In genomic region chr1:245332085-245332484, GRCh38 we compare ENCODE assay signal across 17 cellular contexts.
DNase-seq lines count a peak whose midpoint lies in the region; ATAC-seq and TF ChIP-seq lines count a peak whose summit lies in the region.
"Had no signal": no experiment of that assay in that cellular context is flagged by ENCODE, and none has a peak within 500 bp of the region (broad histone marks: within the 10 kb centered on the region; RNA-seq: fewer than 3 reads in every experiment).

No MANE protein-coding gene starts in this region.

- intact Hi-C loops in activated CD8-positive, alpha-beta T cell treated with anti-CD3 and anti-CD28 coated beads for 36 hours (cut with micrococcal nuclease) = no loop called here

- H3K4me3 Mint-ChIP-seq in activated CD8-positive, alpha-beta T cell treated with anti-CD3 and anti-CD28 coated beads for 36 hours = no peak overlapping the region
- H3K4me3 Mint-ChIP-seq in activated naive CD8-positive, alpha-beta T cell treated with anti-CD3 and anti-CD28 coated beads, Interleukin-2, amount 10 ng/mL, durations not matched to agents 7 days and 5 days = peak overlapping the region; percentile 12
- H3K4me3 Mint-ChIP-seq in stimulated activated naive CD8-positive, alpha-beta T cell treated with anti-CD3 and anti-CD28 coated beads, Interleukin-15, Interleukin-2, amounts not matched to agents 100 ng/mL and 50 ng/mL, for 24 hours = no peak overlapping the region

- H3K9me3 Mint-ChIP-seq in activated naive CD4-positive, alpha-beta T cell treated with anti-CD3 and anti-CD28 coated beads, Interleukin-2, amount 50 U/mL, for 72 hours = peaks cover 0 to 4% of the 10 kb centered on the region in 2 donors
- H3K9me3 Mint-ChIP-seq in activated CD8-positive, alpha-beta T cell treated with anti-CD3 and anti-CD28 coated beads for 36 hours = peaks cover 7% of the 10 kb centered on the region
- H3K9me3 Mint-ChIP-seq in activated naive CD8-positive, alpha-beta T cell treated with anti-CD3 and anti-CD28 coated beads, Interleukin-2, amount 10 ng/mL, durations not matched to agents 7 days and 5 days = no peaks in the 10 kb centered on the region
- no peaks in the 10 kb centered on the region for H3K9me3 Mint-ChIP-seq in stimulated activated naive CD8-positive, alpha-beta T cell treated with anti-CD3 and anti-CD28 coated beads, Interleukin-15, Interleukin-2, amounts not matched to agents 100 ng/mL and 50 ng/mL, for 24 hours

- peak; percentile 46 to 72 for ATAC-seq in activated naive CD4-positive, alpha-beta T cell treated with anti-CD3 and anti-CD28 coated beads, Interleukin-2, amount 50 U/mL, for 72 hours
- peak; percentile 52 for ATAC-seq in activated CD8-positive, alpha-beta T cell treated with anti-CD3 and anti-CD28 coated beads for 36 hours
- ATAC-seq in activated naive CD8-positive, alpha-beta T cell treated with anti-CD3 and anti-CD28 coated beads, Interleukin-2, amount 10 ng/mL, durations not matched to agents 7 days and 5 days (ENCODE audit: low read depth) = no peak
- no peak for ATAC-seq in GM18873 (IDR thresholded peaks at IDR 0.05; ENCODE audit: low FRiP score, unreplicated experiment)
- ATAC-seq: Panc1 had no signal

- peaks cover 30% of the 10 kb centered on the region for H3K4me1 Mint-ChIP-seq in activated CD8-positive, alpha-beta T cell treated with anti-CD3 and anti-CD28 coated beads for 36 hours (ENCODE audit: low read depth)
- peaks cover 23% of the 10 kb centered on the region for H3K4me1 Mint-ChIP-seq in activated naive CD8-positive, alpha-beta T cell treated with anti-CD3 and anti-CD28 coated beads, Interleukin-2, amount 10 ng/mL, durations not matched to agents 7 days and 5 days
- peaks cover 26% of the 10 kb centered on the region for H3K4me1 Mint-ChIP-seq in stimulated activated naive CD8-positive, alpha-beta T cell treated with anti-CD3 and anti-CD28 coated beads, Interleukin-15, Interleukin-2, amounts not matched to agents 100 ng/mL and 50 ng/mL, for 24 hours (ENCODE audit: low read depth)

- no peak for TF ChIP-seq CTCF in activated CD8-positive, alpha-beta T cell treated with anti-CD3 and anti-CD28 coated beads for 36 hours (IDR thresholded peaks at IDR 0.05)

- DNase-seq in activated naive CD4-positive, alpha-beta T cell treated with anti-CD3 and anti-CD28 coated beads, Interleukin-2, amount 50 U/mL, for 72 hours (ENCODE audit: low spot score in 2 of 2) = no peak
- no peak for DNase-seq in activated naive CD4-positive, alpha-beta T cell (lab: John Stamatoyannopoulos, UW)
- DNase-seq in activated CD8-positive, alpha-beta T cell treated with anti-CD3 and anti-CD28 coated beads for 36 hours = peak; percentile 47
- no peak for DNase-seq in activated naive CD8-positive, alpha-beta T cell treated with anti-CD3 and anti-CD28 coated beads, Interleukin-2, amount 10 ng/mL, durations not matched to agents 7 days and 5 days
- no peak for DNase-seq in kidney glomerular epithelial cell (lab: John Stamatoyannopoulos, UW)
- DNase-seq: BE2C, DMS79, H7, NCI-H1105 treated with DMSO at 0.1 percent for 48 hours, NCI-H2081, NCI-H2171, NCI-H345, NCI-H524, NCI-H82 had no signal

- POLR2A ChIA-PET in activated CD8-positive, alpha-beta T cell treated with anti-CD3 and anti-CD28 coated beads for 36 hours (lab: Charles Lee) = interaction anchor here (1.0 kb wide), 1 partner anchor 22 kb away, joined by 3 read pairs; no protein-coding TSS in a partner anchor
- POLR2A ChIA-PET in activated naive CD8-positive, alpha-beta T cell treated with anti-CD3 and anti-CD28 coated beads, Interleukin-2, amount 10 ng/mL, durations not matched to agents 7 days and 5 days (lab: Charles Lee) = no interaction called here

- H3K36me3 Mint-ChIP-seq in activated naive CD4-positive, alpha-beta T cell treated with anti-CD3 and anti-CD28 coated beads, Interleukin-2, amount 50 U/mL, for 72 hours = peaks cover 0 to 7% of the 10 kb centered on the region in 2 donors
- H3K36me3 Mint-ChIP-seq in activated CD8-positive, alpha-beta T cell treated with anti-CD3 and anti-CD28 coated beads for 36 hours (ENCODE audit: low read depth) = peaks cover 5% of the 10 kb centered on the region
- H3K36me3 Mint-ChIP-seq in activated naive CD8-positive, alpha-beta T cell treated with anti-CD3 and anti-CD28 coated beads, Interleukin-2, amount 10 ng/mL, durations not matched to agents 7 days and 5 days = peaks cover 4% of the 10 kb centered on the region
- no peaks in the 10 kb centered on the region for H3K36me3 Mint-ChIP-seq in stimulated activated naive CD8-positive, alpha-beta T cell treated with anti-CD3 and anti-CD28 coated beads, Interleukin-15, Interleukin-2, amounts not matched to agents 100 ng/mL and 50 ng/mL, for 24 hours (ENCODE audit: low read depth)

- CTCF ChIA-PET in activated CD8-positive, alpha-beta T cell treated with anti-CD3 and anti-CD28 coated beads for 36 hours (lab: Charles Lee) = no interaction called here

- H3K27ac Mint-ChIP-seq in activated naive CD4-positive, alpha-beta T cell treated with anti-CD3 and anti-CD28 coated beads, Interleukin-2, amount 50 U/mL, for 72 hours = no peak overlapping the region
- peak overlapping the region; percentile 70 for H3K27ac Mint-ChIP-seq in activated CD8-positive, alpha-beta T cell treated with anti-CD3 and anti-CD28 coated beads for 36 hours
- H3K27ac Mint-ChIP-seq in activated naive CD8-positive, alpha-beta T cell treated with anti-CD3 and anti-CD28 coated beads, Interleukin-2, amount 10 ng/mL, durations not matched to agents 7 days and 5 days = no peak overlapping the region
- peak overlapping the region; percentile 42 for H3K27ac Mint-ChIP-seq in stimulated activated naive CD8-positive, alpha-beta T cell treated with anti-CD3 and anti-CD28 coated beads, Interleukin-15, Interleukin-2, amounts not matched to agents 100 ng/mL and 50 ng/mL, for 24 hours

- peaks cover 9% of the 10 kb centered on the region for H3K27me3 Mint-ChIP-seq in activated CD8-positive, alpha-beta T cell treated with anti-CD3 and anti-CD28 coated beads for 36 hours
- peaks cover 5% of the 10 kb centered on the region for H3K27me3 Mint-ChIP-seq in activated naive CD8-positive, alpha-beta T cell treated with anti-CD3 and anti-CD28 coated beads, Interleukin-2, amount 10 ng/mL, durations not matched to agents 7 days and 5 days
- peaks cover 30% of the 10 kb centered on the region for H3K27me3 Mint-ChIP-seq in stimulated activated naive CD8-positive, alpha-beta T cell treated with anti-CD3 and anti-CD28 coated beads, Interleukin-15, Interleukin-2, amounts not matched to agents 100 ng/mL and 50 ng/mL, for 24 hours

Comparison
In these comparisons a context has a peak if more than half of its experiments do, and no peak if none do; other contexts are left out.
1. ATAC-seq: peak in activated naive CD4-positive, alpha-beta T cell treated with anti-CD3 and anti-CD28 coated beads, Interleukin-2, amount 50 U/mL, for 72 hours (2 of 2) and activated CD8-positive, alpha-beta T cell treated with anti-CD3 and anti-CD28 coated beads for 36 hours (single experiment); none in activated naive CD8-positive, alpha-beta T cell treated with anti-CD3 and anti-CD28 coated beads, Interleukin-2, amount 10 ng/mL, durations not matched to agents 7 days and 5 days (single experiment) and GM18873 (single experiment).
2. H3K27ac Mint-ChIP-seq: peak in activated CD8-positive, alpha-beta T cell treated with anti-CD3 and anti-CD28 coated beads for 36 hours (single experiment) and stimulated activated naive CD8-positive, alpha-beta T cell treated with anti-CD3 and anti-CD28 coated beads, Interleukin-15, Interleukin-2, amounts not matched to agents 100 ng/mL and 50 ng/mL, for 24 hours (single experiment); none in activated naive CD4-positive, alpha-beta T cell treated with anti-CD3 and anti-CD28 coated beads, Interleukin-2, amount 50 U/mL, for 72 hours (0 of 2) and activated naive CD8-positive, alpha-beta T cell treated with anti-CD3 and anti-CD28 coated beads, Interleukin-2, amount 10 ng/mL, durations not matched to agents 7 days and 5 days (single experiment).